Comparison of ENCODE assay signal across 29 cellular contexts in the genomic region with DNA sequence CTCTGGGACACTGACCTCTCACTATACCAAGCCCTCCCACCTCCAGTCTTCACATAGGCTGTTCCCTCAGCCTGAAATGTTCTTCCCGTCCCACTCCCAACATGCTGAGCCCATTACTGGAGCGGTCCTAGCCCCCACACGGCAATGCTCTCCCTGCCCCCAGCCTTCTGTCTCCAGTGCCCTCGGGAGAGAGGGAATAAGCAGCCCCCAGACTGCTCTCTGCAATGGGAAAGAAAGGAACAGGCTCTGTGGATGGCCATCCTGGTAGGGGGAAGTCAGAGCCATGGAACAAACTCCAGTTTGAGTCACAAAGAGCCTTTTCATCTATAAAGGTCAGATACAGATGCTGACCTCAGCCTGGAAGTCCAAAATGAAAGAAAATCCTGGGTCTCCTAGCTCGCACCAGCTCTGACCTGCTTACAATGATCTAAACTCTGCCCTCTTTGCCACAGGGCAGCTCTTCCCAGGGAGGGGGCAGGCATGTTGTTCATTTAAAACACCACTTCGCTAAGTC.
DNase-seq lines count a peak whose midpoint lies in the region; ATAC-seq and TF ChIP-seq lines count a peak whose summit lies in the region.
"Had no signal": no experiment of that assay in that cellular context is flagged by ENCODE, and none has a peak within 500 bp of the region (broad histone marks: within the 10 kb centered on the region; RNA-seq: fewer than 3 reads in every experiment).

No MANE protein-coding gene starts in this region.

- peaks cover 8% of the 10 kb centered on the region for H3K27me3 ChIP-seq in endodermal cell (ENCODE audit: control insufficient read depth, insufficient read depth, low read length, poor library complexity, severe bottlenecking)
- H3K27me3 ChIP-seq: ascending aorta, SJCRH30 had no signal

- H3K36me3 Mint-ChIP-seq in endodermal cell (ENCODE audit: low read depth) (no peaks in the 10 kb centered on the region), neural crest cell (ENCODE audit: low read depth) (no peaks in the 10 kb centered on the region)
- no peaks in the 10 kb centered on the region for H3K36me3 Mint-ChIP-seq in activated CD8-positive, alpha-beta T cell treated with anti-CD3 and anti-CD28 coated beads for 36 hours (ENCODE audit: low read depth)
- H3K36me3 Mint-ChIP-seq: activated naive CD8-positive, alpha-beta T cell treated with anti-CD3 and anti-CD28 coated beads for 36 hours had no signal

- TF ChIP-seq CTCF in endodermal cell (conservative IDR thresholded peaks at IDR 0.05) = no peak
- no peak for TF ChIP-seq CTCF in neural crest cell (conservative IDR thresholded peaks at IDR 0.05)
- TF ChIP-seq CTCF in activated CD8-positive, alpha-beta T cell treated with anti-CD3 and anti-CD28 coated beads for 36 hours (IDR thresholded peaks at IDR 0.05) = no peak

- H3K27ac Mint-ChIP-seq in endodermal cell (no peak overlapping the region), neural crest cell (ENCODE audit: unreplicated experiment) (peak overlapping the region; percentile 96)
- no peak overlapping the region for H3K27ac Mint-ChIP-seq in activated CD8-positive, alpha-beta T cell treated with anti-CD3 and anti-CD28 coated beads for 36 hours
- H3K27ac Mint-ChIP-seq: activated naive CD8-positive, alpha-beta T cell treated with anti-CD3 and anti-CD28 coated beads for 36 hours had no signal

- CTCF ChIA-PET in activated CD8-positive, alpha-beta T cell treated with anti-CD3 and anti-CD28 coated beads for 36 hours (lab: Charles Lee) = no interaction called here

- 60 to 90% methylated on average over 4 to 6 of the region's 6 CpGs for WGBS in endodermal cell (ENCODE audit: insufficient coverage in 1 of 2, insufficient read length in 1 of 2), 2 experiments

- intact Hi-C loops in activated CD8-positive, alpha-beta T cell treated with anti-CD3 and anti-CD28 coated beads for 36 hours (cut with micrococcal nuclease) = no loop called here

- H3K4me1 Mint-ChIP-seq in endodermal cell = no peaks in the 10 kb centered on the region
- peaks cover 78% of the 10 kb centered on the region for H3K4me1 Mint-ChIP-seq in neural crest cell
- H3K4me1 Mint-ChIP-seq in activated CD8-positive, alpha-beta T cell treated with anti-CD3 and anti-CD28 coated beads for 36 hours (ENCODE audit: low read depth) = no peaks in the 10 kb centered on the region
- H3K4me1 Mint-ChIP-seq: activated naive CD8-positive, alpha-beta T cell treated with anti-CD3 and anti-CD28 coated beads for 36 hours had no signal

- H3K4me1 ChIP-seq in endodermal cell (ENCODE audit: control insufficient read depth, insufficient read depth, low read length) = no peaks in the 10 kb centered on the region
- H3K4me1 ChIP-seq: ascending aorta, foreskin keratinocyte, HAP-1 had no signal

- no peak overlapping the region for H3K9ac ChIP-seq in endodermal cell (ENCODE audit: extremely low read depth, low read length, poor library complexity, severe bottlenecking)

- POLR2A ChIA-PET in activated CD8-positive, alpha-beta T cell treated with anti-CD3 and anti-CD28 coated beads for 36 hours (lab: Charles Lee) = no interaction called here

- H3K27me3 Mint-ChIP-seq in endodermal cell (ENCODE audit: insufficient read depth) (peaks cover 34% of the 10 kb centered on the region), neural crest cell (ENCODE audit: low read depth) (peaks cover 5% of the 10 kb centered on the region)
- no peaks in the 10 kb centered on the region for H3K27me3 Mint-ChIP-seq in activated CD8-positive, alpha-beta T cell treated with anti-CD3 and anti-CD28 coated beads for 36 hours
- H3K27me3 Mint-ChIP-seq: activated naive CD8-positive, alpha-beta T cell treated with anti-CD3 and anti-CD28 coated beads for 36 hours had no signal

- H3K9me3 Mint-ChIP-seq in endodermal cell = no peaks in the 10 kb centered on the region
- peaks cover 3% of the 10 kb centered on the region for H3K9me3 Mint-ChIP-seq in neural crest cell
- no peaks in the 10 kb centered on the region for H3K9me3 Mint-ChIP-seq in activated CD8-positive, alpha-beta T cell treated with anti-CD3 and anti-CD28 coated beads for 36 hours
- H3K9me3 Mint-ChIP-seq: activated naive CD8-positive, alpha-beta T cell treated with anti-CD3 and anti-CD28 coated beads for 36 hours had no signal

- no peak for ATAC-seq in GM19035 (IDR thresholded peaks at IDR 0.05; ENCODE audit: unreplicated experiment)
- ATAC-seq in activated CD8-positive, alpha-beta T cell treated with anti-CD3 and anti-CD28 coated beads for 36 hours = no peak
- ATAC-seq: esophagus mucosa, foreskin keratinocyte had no signal

- DNase-seq in endodermal cell = no peak
- DNase-seq in neural crest cell (ENCODE audit: low read depth, low spot score) = no peak
- no peak for DNase-seq in activated CD8-positive, alpha-beta T cell treated with anti-CD3 and anti-CD28 coated beads for 36 hours
- DNase-seq in kidney tubule cell (ENCODE audit: low spot score) = no peak
- DNase-seq: activated CD4-positive, alpha-beta T cell treated with anti-CD3 and anti-CD28 coated beads for 48 hours; activated effector memory CD4-positive, alpha-beta T cell treated with anti-CD3 and anti-CD28 coated beads, Interleukin-2, amount 50 U/mL, for 16 hours; activated naive CD8-positive, alpha-beta T cell treated with anti-CD3 and anti-CD28 coated beads for 36 hours; central memory CD4-positive, alpha-beta T cell; COR-L47; foreskin keratinocyte; KG1; NCI-H1092 treated with DMSO at 0.1 percent for 48 hours; NCI-H1694 treated with DMSO at 0.1 percent for 48 hours; NCI-H446 treated with DMSO at 0.1 percent for 48 hours; NCI-H774; SJCRH30; stimulated activated CD4-positive, alpha-beta T cell treated with anti-CD3 and anti-CD28 coated beads, Interleukin-15, amount 100 ng/mL, for 24 hours; stimulated activated CD4-positive, alpha-beta T cell treated with anti-CD3 and anti-CD28 coated beads, Interleukin-4, amount 100 ng/mL, for 4 hours; T-helper 9 cell had no signal

- no peaks in the 10 kb centered on the region for H3K36me3 ChIP-seq in endodermal cell (ENCODE audit: control insufficient read depth, insufficient read depth, low read length)
- H3K36me3 ChIP-seq: ascending aorta, HAP-1, SJCRH30, thoracic aorta had no signal

- peak overlapping the region; percentile 94 for H3K27ac ChIP-seq in angular gyrus (ENCODE audit: low read depth, low read length)
- peak overlapping the region; percentile 29 for H3K27ac ChIP-seq in endodermal cell (ENCODE audit: low read depth, low read length)
- peak overlapping the region; percentile 97 for H3K27ac ChIP-seq in temporal lobe (ENCODE audit: low read depth, low read length)
- H3K27ac ChIP-seq: ascending aorta, foreskin keratinocyte, HL-60, SJCRH30, thoracic aorta, VCaP had no signal

- no peak overlapping the region for H3K4me3 Mint-ChIP-seq in endodermal cell
- peak overlapping the region; percentile 79 for H3K4me3 Mint-ChIP-seq in neural crest cell
- H3K4me3 Mint-ChIP-seq in activated CD8-positive, alpha-beta T cell treated with anti-CD3 and anti-CD28 coated beads for 36 hours = no peak overlapping the region
- H3K4me3 Mint-ChIP-seq: activated naive CD8-positive, alpha-beta T cell treated with anti-CD3 and anti-CD28 coated beads for 36 hours had no signal

- H3K4me3 ChIP-seq in endodermal cell (ENCODE audit: low read length) = no peak overlapping the region
- H3K4me3 ChIP-seq: ascending aorta, HAP-1, lung, SJCRH30, thoracic aorta had no signal

- H3K9me3 ChIP-seq in endodermal cell (ENCODE audit: control insufficient read depth, low read length) = no peaks in the 10 kb centered on the region
- H3K9me3 ChIP-seq: ascending aorta, HAP-1, SJCRH30, thoracic aorta had no signal

Comparison
In these comparisons a context has a peak if more than half of its experiments do, and no peak if none do; other contexts are left out.
1. H3K27ac ChIP-seq: peak in every context shown above with its lines; median percentile 97 in temporal lobe; 94 in angular gyrus; 29 in endodermal cell.